In genomic region chr6:90940812-90941481, GRCh38 we compare ENCODE assay signal across 8 cellular contexts.
A peak's percentile ranks its signal among the peaks of the same experiment; 100 is the strongest.
DNase-seq lines count a peak whose midpoint lies in the region; ATAC-seq and TF ChIP-seq lines count a peak whose summit lies in the region.

No MANE protein-coding gene starts in this region.

- H3K4me3 ChIP-seq in DOHH2 (ENCODE audit: low read length) (peak overlapping the region; percentile 39), spleen (peak overlapping the region in 1 of 8 donors; percentile 42)

- no peaks in the 10 kb centered on the region for H3K4me1 Mint-ChIP-seq in activated T-helper 17 cell treated with anti-CD3 and anti-CD28 coated beads, Interleukin-2, amount 50 U/mL, for 72 hours

- peak overlapping the region; percentile 12 for H3K27ac Mint-ChIP-seq in activated T-helper 17 cell treated with anti-CD3 and anti-CD28 coated beads, Interleukin-2, amount 50 U/mL, for 72 hours

- no peaks in the 10 kb centered on the region for H4K20me1 ChIP-seq in DOHH2 (ENCODE audit: control insufficient read depth, insufficient read depth, low read depth, low read length)

- H3K36me3 ChIP-seq in DOHH2 (ENCODE audit: control insufficient read depth, low read length) (no peaks in the 10 kb centered on the region), spleen (no peaks in the 10 kb centered on the region)

- TF ChIP-seq POLR2A in spleen (IDR thresholded peaks at IDR 0.05), result no peak

- no peaks in the 10 kb centered on the region for H3K27me3 Mint-ChIP-seq in activated T-helper 17 cell treated with anti-CD3 and anti-CD28 coated beads, Interleukin-2, amount 50 U/mL, for 72 hours

- no peaks in the 10 kb centered on the region for H3K9me3 Mint-ChIP-seq in activated T-helper 17 cell treated with anti-CD3 and anti-CD28 coated beads, Interleukin-2, amount 50 U/mL, for 72 hours

- DNase-seq in NCI-H2227 treated with DMSO at 0.1 percent for 48 hours (lab: John Stamatoyannopoulos, UW) (peak; percentile 7), hepatic stellate cell (ENCODE audit: low spot score) (peak; percentile 4), spleen (no peak)
- DNase-seq in activated CD8-positive, alpha-beta memory T cell treated with anti-CD3 and anti-CD28 coated beads for 24 hours, result no peak

- H3F3A ChIP-seq in DOHH2 (ENCODE audit: control insufficient read depth, insufficient read depth), result no peaks in the 10 kb centered on the region

- TF ChIP-seq CTCF in DOHH2 (IDR thresholded peaks at IDR 0.05; ENCODE audit: low read depth, low read length, poor library complexity, severe bottlenecking) (peak; percentile 69), spleen (IDR thresholded peaks at IDR 0.05 in 8 of 11, conservative IDR thresholded peaks at IDR 0.05 in 3 of 11) (peak; percentile 43 to 82 (median 61))

- 12 to 34% (median 18%) methylated on average over 5 of the region's 5 CpGs for WGBS in spleen, 5 donors

- H3K4me3 Mint-ChIP-seq in activated T-helper 17 cell treated with anti-CD3 and anti-CD28 coated beads, Interleukin-2, amount 50 U/mL, for 72 hours, result peak overlapping the region; percentile 49

- ATAC-seq in GM19395 (IDR thresholded peaks at IDR 0.05; ENCODE audit: unreplicated experiment), result peak; percentile 95
- peak; percentile 96 for ATAC-seq in HG03280 (IDR thresholded peaks at IDR 0.05; ENCODE audit: unreplicated experiment)
- ATAC-seq in activated T-helper 17 cell treated with anti-CD3 and anti-CD28 coated beads, Interleukin-2, amount 50 U/mL, for 72 hours (replicated peaks), result peak; percentile 90

- no peaks in the 10 kb centered on the region for H3K36me3 Mint-ChIP-seq in activated T-helper 17 cell treated with anti-CD3 and anti-CD28 coated beads, Interleukin-2, amount 50 U/mL, for 72 hours (ENCODE audit: low read depth)

- H3K4me1 ChIP-seq in DOHH2 (ENCODE audit: control insufficient read depth, low read length), result peaks cover 4% of the 10 kb centered on the region
- H3K4me1 ChIP-seq in spleen, result peaks cover 0 to 17% (median 6%) of the 10 kb centered on the region in 6 donors

- no peaks in the 10 kb centered on the region for H3K9me3 ChIP-seq in DOHH2 (ENCODE audit: control insufficient read depth, insufficient read depth, low read length)
- H3K9me3 ChIP-seq in spleen, result no peaks in the 10 kb centered on the region

- H3K4me2 ChIP-seq in DOHH2 (ENCODE audit: low read length), result peak overlapping the region; percentile 54

- intact Hi-C loops in spleen (cut with DNase I; ENCODE audit: low total_unique reads), result no loop called here

- H3K27me3 ChIP-seq in DOHH2 (ENCODE audit: control insufficient read depth, low read length) (no peaks in the 10 kb centered on the region), spleen (replicated peaks in 1 of 7) (no peaks in the 10 kb centered on the region)

- H3K9me2 ChIP-seq in DOHH2 (replicated peaks; ENCODE audit: control insufficient read depth, low read length), result no peaks in the 10 kb centered on the region

- no peak overlapping the region for H3K27ac ChIP-seq in DOHH2 (ENCODE audit: low read depth, low read length)
- H3K27ac ChIP-seq in spleen, result peak overlapping the region in 7 of 8 donors; percentile 1 to 65 (median 44)

- H3K79me2 ChIP-seq in DOHH2 (ENCODE audit: control insufficient read depth, low read length), result no peaks in the 10 kb centered on the region

Comparison
In these comparisons a context has a peak if more than half of its experiments do, and no peak if none do; other contexts are left out.
1. DNase-seq: peak in NCI-H2227 treated with DMSO at 0.1 percent for 48 hours (single experiment) and hepatic stellate cell (single experiment); none in spleen (single experiment) and activated CD8-positive, alpha-beta memory T cell treated with anti-CD3 and anti-CD28 coated beads for 24 hours (single experiment).
2. Peak in every context shown above with its lines, with median percentiles within 50 percentile points of each other: ATAC-seq.